ENCODE assay signal across 1 cellular context in the genomic region with DNA sequence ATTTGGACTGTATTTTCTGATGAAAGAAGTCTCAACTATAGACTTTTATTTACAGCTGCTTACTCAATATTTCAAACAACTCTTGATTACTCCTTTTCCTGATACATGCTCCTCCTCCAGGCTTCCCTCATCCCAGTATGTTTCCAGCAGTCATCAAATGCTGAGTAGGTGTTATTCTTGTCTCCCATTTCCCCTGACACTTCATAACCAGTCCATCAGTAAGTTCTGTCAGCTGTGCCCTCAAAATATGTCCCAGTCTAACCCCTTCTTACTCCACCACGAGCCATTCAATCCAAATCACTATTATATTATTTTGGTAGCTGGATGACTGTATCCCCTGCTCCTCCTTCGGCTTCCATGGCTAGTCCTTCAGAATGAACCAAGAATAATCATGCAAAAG.
TF ChIP-seq lines count a peak whose summit lies in the region.

No MANE protein-coding gene starts in this region.

TF ChIP-seq in WTC11, 78 proteins besides CTCF, POLR2A, EP300 and RAD21 (continued from another document):
- TF ChIP-seq HMGXB4 (CRISPR knock-in tag; IDR thresholded peaks at IDR 0.05), result no peak
- TF ChIP-seq PREB (CRISPR knock-in tag; IDR thresholded peaks at IDR 0.05; ENCODE audit: borderline replicate concordance), result no peak
- no peak for TF ChIP-seq ZNF219 (CRISPR knock-in tag; IDR thresholded peaks at IDR 0.05; ENCODE audit: borderline replicate concordance)
- TF ChIP-seq TEAD4 (CRISPR knock-in tag; IDR thresholded peaks at IDR 0.05), result no peak
- no peak for TF ChIP-seq NFYB (CRISPR knock-in tag; conservative IDR thresholded peaks at IDR 0.05; ENCODE audit: low read depth)
- no peak for TF ChIP-seq ZNF263 (CRISPR knock-in tag; IDR thresholded peaks at IDR 0.05; ENCODE audit: low read depth)
- TF ChIP-seq MAX (CRISPR knock-in tag; IDR thresholded peaks at IDR 0.05), result no peak
- no peak for TF ChIP-seq NFATC4 (CRISPR knock-in tag; IDR thresholded peaks at IDR 0.05)
TF ChIP-seq in WTC11: peak in this region for 0.
